ENCODE assay signal across 19 cellular contexts in the genomic region with DNA sequence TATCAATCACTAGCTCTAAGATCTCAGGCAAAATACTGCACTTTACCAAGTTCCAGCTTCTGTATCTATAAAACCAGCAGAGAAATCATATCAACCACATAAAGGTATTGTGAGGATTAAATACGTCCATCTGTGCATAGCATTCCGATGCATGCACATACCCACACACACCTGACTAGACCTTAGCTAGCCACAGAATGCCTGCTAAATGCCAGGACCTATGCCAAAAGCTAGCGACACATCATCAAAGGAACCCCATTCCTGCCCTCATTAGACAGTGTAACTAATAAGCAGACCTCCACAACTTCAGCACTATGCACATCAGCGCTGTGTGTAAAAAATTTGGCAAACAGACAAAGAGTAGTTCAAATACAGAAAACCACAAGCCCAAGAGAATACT.
"Had no signal": no experiment of that assay in that cellular context is flagged by ENCODE, and none has a peak within 500 bp of the region (broad histone marks: within the 10 kb centered on the region; RNA-seq: fewer than 3 reads in every experiment).

No MANE protein-coding gene starts in this region.

- H3K27me3 Mint-ChIP-seq: naive B cell had no signal

- H3K4me3 Mint-ChIP-seq: immature natural killer cell, mesothelial cell of epicardium, naive B cell had no signal

- ATAC-seq: gastroesophageal sphincter, heart left ventricle, left ventricle myocardium superior, mucosa of descending colon had no signal

- H3K27ac Mint-ChIP-seq: immature natural killer cell, mesothelial cell of epicardium, naive B cell had no signal

- H3K9me3 Mint-ChIP-seq: immature natural killer cell, mesothelial cell of epicardium, naive B cell had no signal

- H3K4me1 Mint-ChIP-seq: immature natural killer cell, mesothelial cell of epicardium, naive B cell had no signal

- DNase-seq: dermis blood vessel endothelial cell; dorsolateral prefrontal cortex; effector CD4-positive, alpha-beta T cell; effector memory CD4-positive, alpha-beta T cell; foreskin keratinocyte; heart left ventricle; hypothalamus; immature natural killer cell; islet precursor cell; kidney; left cardiac atrium; left lung; left ventricle myocardium superior; lower lobe of right lung; mesenchymal stem cell; mucosa of descending colon; naive B cell had no signal

- H3K36me3 Mint-ChIP-seq: immature natural killer cell, mesothelial cell of epicardium, naive B cell had no signal
